Comparison of ENCODE assay signal across 31 cellular contexts in the genomic region with DNA sequence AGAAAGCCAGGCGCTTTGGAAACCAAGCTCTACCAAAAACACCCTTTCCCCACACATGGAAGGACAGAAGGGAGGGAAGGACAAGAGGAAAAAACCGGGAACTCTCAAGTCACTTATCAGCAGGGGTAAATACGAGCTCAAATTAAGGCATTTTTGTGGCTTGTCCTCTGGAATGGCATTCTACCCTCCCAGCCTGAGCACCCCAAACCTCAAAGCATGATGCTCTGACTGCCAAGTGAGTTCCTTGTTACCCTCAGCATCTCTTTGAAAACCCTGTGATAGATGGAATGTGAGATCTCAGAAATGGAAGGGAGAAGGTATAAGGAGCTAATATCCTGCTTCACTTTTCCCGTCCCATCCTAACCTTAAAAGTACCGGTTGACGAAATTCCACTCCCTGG.
"Had no signal": no experiment of that assay in that cellular context is flagged by ENCODE, and none has a peak within 500 bp of the region (broad histone marks: within the 10 kb centered on the region; RNA-seq: fewer than 3 reads in every experiment).

No MANE protein-coding gene starts in this region.

- H3K27ac Mint-ChIP-seq: activated B cell treated with CpG ODN at 0.5 μM for 24 hours; activated CD8-positive, alpha-beta T cell treated with anti-CD3 and anti-CD28 coated beads for 36 hours; activated naive CD4-positive, alpha-beta T cell treated with anti-CD3 and anti-CD28 coated beads for 36 hours; activated naive CD8-positive, alpha-beta T cell treated with anti-CD3 and anti-CD28 coated beads for 36 hours; stimulated activated naive B cell treated with anti-CD40 and anti-IgM and Interleukin-4, amounts not matched to agents 10 μg/mL and 1 μg/mL and 100 μg/mL, for 72 hours; T-helper 2 cell treated with Interferon-gamma antibody and Interleukin-4, amounts not matched to agents 5 μg/mL and 100 μg/mL, for 36 hours had no signal

- H3K4me1 Mint-ChIP-seq: activated B cell treated with CpG ODN at 0.5 μM for 24 hours; activated naive CD8-positive, alpha-beta T cell treated with anti-CD3 and anti-CD28 coated beads for 36 hours; naive B cell had no signal

- H3K4me3 ChIP-seq: adrenal gland, gastrocnemius medialis, hepatocyte, psoas muscle, stomach, thyroid gland, upper lobe of left lung, vagina had no signal

- DNase-seq: activated B cell treated with CpG ODN at 0.5 μM for 24 hours; activated CD4-positive, alpha-beta T cell treated with anti-CD3 and anti-CD28 coated beads, Interleukin-2, amount 50 U/mL, for 1 hour; activated CD8-positive, alpha-beta T cell treated with anti-CD3 and anti-CD28 coated beads for 36 hours; activated effector memory CD4-positive, alpha-beta T cell treated with Interleukin-2 at 50 U/mL for 16 hours; activated naive CD4-positive, alpha-beta T cell treated with anti-CD3 and anti-CD28 coated beads for 36 hours; activated naive CD8-positive, alpha-beta T cell treated with anti-CD3 and anti-CD28 coated beads for 36 hours; adrenal gland; aorta; effector CD4-positive, alpha-beta T cell; gastrocnemius medialis; glutamatergic neuron; left cardiac atrium; left ventricle myocardium superior; mammary epithelial cell; naive B cell; nucleus accumbens; psoas muscle; stimulated activated CD4-positive, alpha-beta T cell treated with anti-CD3 and anti-CD28 coated beads, Interleukin-15, amount 100 ng/mL, for 24 hours; stimulated activated CD4-positive, alpha-beta T cell treated with anti-CD3 and anti-CD28 coated beads, Interleukin-2, amount 100 ng/mL, for 24 hours; stimulated activated naive B cell treated with anti-CD40 and anti-IgM and Interleukin-4, amounts not matched to agents 10 μg/mL and 1 μg/mL and 100 μg/mL, for 72 hours; stomach; T-helper 1 cell; thyroid gland; upper lobe of left lung had no signal

- H3K79me2 ChIP-seq: hepatocyte, parathyroid adenoma had no signal

- FAIRE-seq: bronchial epithelial cell, colon, keratinocyte had no signal

- H3K4me3 Mint-ChIP-seq: activated B cell treated with CpG ODN at 0.5 μM for 24 hours; activated CD8-positive, alpha-beta T cell treated with anti-CD3 and anti-CD28 coated beads for 36 hours; activated naive CD4-positive, alpha-beta T cell treated with anti-CD3 and anti-CD28 coated beads for 36 hours; activated naive CD8-positive, alpha-beta T cell treated with anti-CD3 and anti-CD28 coated beads for 36 hours; stimulated activated naive B cell treated with anti-CD40 and anti-IgM and Interleukin-4, amounts not matched to agents 10 μg/mL and 1 μg/mL and 100 μg/mL, for 72 hours; T-helper 2 cell treated with Interferon-gamma antibody and Interleukin-4, amounts not matched to agents 5 μg/mL and 100 μg/mL, for 36 hours had no signal

- ATAC-seq: activated CD8-positive, alpha-beta T cell treated with anti-CD3 and anti-CD28 coated beads for 36 hours; gastrocnemius medialis; left cardiac atrium; left ventricle myocardium superior; psoas muscle; stimulated activated naive B cell treated with anti-CD40 and anti-IgM and Interleukin-4, amounts not matched to agents 10 μg/mL and 1 μg/mL and 100 μg/mL, for 72 hours had no signal

- H3K9ac ChIP-seq: parathyroid adenoma had no signal

- H2AFZ ChIP-seq: hepatocyte, parathyroid adenoma had no signal

- H3K4me2 ChIP-seq: hepatocyte had no signal

- H3K4me1 ChIP-seq: adrenal gland, parathyroid adenoma, stomach, thyroid gland, upper lobe of left lung, vagina had no signal

- H3K9me3 Mint-ChIP-seq: activated B cell treated with CpG ODN at 0.5 μM for 24 hours; activated CD8-positive, alpha-beta T cell treated with anti-CD3 and anti-CD28 coated beads for 36 hours; activated naive CD4-positive, alpha-beta T cell treated with anti-CD3 and anti-CD28 coated beads for 36 hours; activated naive CD8-positive, alpha-beta T cell treated with anti-CD3 and anti-CD28 coated beads for 36 hours; naive B cell; stimulated activated naive B cell treated with anti-CD40 and anti-IgM and Interleukin-4, amounts not matched to agents 10 μg/mL and 1 μg/mL and 100 μg/mL, for 72 hours; T-helper 2 cell treated with Interferon-gamma antibody and Interleukin-4, amounts not matched to agents 5 μg/mL and 100 μg/mL, for 36 hours had no signal

- H3K27me3 Mint-ChIP-seq: activated B cell treated with CpG ODN at 0.5 μM for 24 hours; activated CD8-positive, alpha-beta T cell treated with anti-CD3 and anti-CD28 coated beads for 36 hours; activated naive CD8-positive, alpha-beta T cell treated with anti-CD3 and anti-CD28 coated beads for 36 hours; naive B cell; stimulated activated naive B cell treated with anti-CD40 and anti-IgM and Interleukin-4, amounts not matched to agents 10 μg/mL and 1 μg/mL and 100 μg/mL, for 72 hours had no signal

- H3K27me3 ChIP-seq: adrenal gland, gastrocnemius medialis, hepatocyte, stomach, thyroid gland, upper lobe of left lung, vagina had no signal

- H3K9me3 ChIP-seq: adrenal gland, gastrocnemius medialis, psoas muscle, stomach, thyroid gland, upper lobe of left lung, vagina had no signal

- H3K27ac ChIP-seq: adrenal gland, gastrocnemius medialis, hepatocyte, parathyroid adenoma, psoas muscle, stomach, thyroid gland, upper lobe of left lung, vagina had no signal
